Comparison of ENCODE assay signal across 1 cellular context in genomic region chr9:78406933-78407332, GRCh38.
A peak's percentile ranks its signal among the peaks of the same experiment; 100 is the strongest.
TF ChIP-seq lines count a peak whose summit lies in the region.

No MANE protein-coding gene starts in this region.

TF ChIP-seq in HepG2, 621 proteins besides CTCF, POLR2A, EP300 and RAD21 (continued from another document):
- TF ChIP-seq ZFAT (CRISPR knock-in tag; conservative IDR thresholded peaks at IDR 0.05) = no peak
- TF ChIP-seq MXD1 (CRISPR knock-in tag; IDR thresholded peaks at IDR 0.05) = no peak
- TF ChIP-seq SP2 (CRISPR knock-in tag; IDR thresholded peaks at IDR 0.05) = no peak
- TF ChIP-seq SALL1 (CRISPR knock-in tag; IDR thresholded peaks at IDR 0.05) = peak; percentile 74
- no peak for TF ChIP-seq HOXD1 (CRISPR knock-in tag; IDR thresholded peaks at IDR 0.05)
- TF ChIP-seq HOXA9 (CRISPR knock-in tag; IDR thresholded peaks at IDR 0.05; ENCODE audit: borderline replicate concordance) = no peak
- TF ChIP-seq ZNF281 (CRISPR knock-in tag; IDR thresholded peaks at IDR 0.05; ENCODE audit: borderline replicate concordance) = peak; percentile 36; the same call in 1 of the 2 replicates
- TF ChIP-seq HNF1B (CRISPR knock-in tag; IDR thresholded peaks at IDR 0.05) = no peak
- TF ChIP-seq GPN1 (CRISPR knock-in tag; IDR thresholded peaks at IDR 0.05; ENCODE audit: borderline replicate concordance) = no peak
- TF ChIP-seq ZNF441 (CRISPR knock-in tag; IDR thresholded peaks at IDR 0.05; ENCODE audit: borderline replicate concordance) = no peak
TF ChIP-seq in HepG2: peak in this region for 124.
